Comparison of ENCODE assay signal across 1 cellular context in the genomic region with DNA sequence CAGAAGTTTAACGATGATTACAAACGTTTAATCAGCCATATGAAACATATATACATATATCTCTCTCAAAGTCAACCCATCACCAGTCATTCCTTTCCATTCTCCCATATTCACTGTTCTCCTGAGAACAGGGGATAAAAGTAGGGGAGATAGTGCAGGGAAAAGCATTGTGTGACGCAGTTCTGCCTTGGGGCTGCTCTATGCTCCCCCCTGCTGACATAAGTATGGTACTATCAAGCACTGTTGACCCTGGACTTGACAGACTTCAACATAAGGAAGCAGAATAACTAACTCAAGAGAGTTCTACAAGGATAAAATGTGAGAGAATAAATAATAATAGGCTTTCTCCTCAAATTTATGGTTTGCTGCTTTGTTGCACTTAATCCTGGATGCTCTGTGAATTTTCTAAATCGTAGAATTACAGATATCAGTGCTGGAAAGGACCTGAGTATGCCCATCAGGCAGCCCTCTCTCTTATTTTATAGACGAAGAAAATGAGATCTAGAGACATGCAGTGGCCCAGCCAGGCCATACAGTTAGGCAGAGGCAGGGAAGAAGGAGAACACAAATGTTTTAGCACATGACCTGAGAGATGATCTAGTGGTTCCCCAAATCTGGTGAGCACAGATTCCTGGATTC.
TF ChIP-seq lines count a peak whose summit lies in the region.

No MANE protein-coding gene starts in this region.

TF ChIP-seq in HepG2, 621 proteins besides CTCF, POLR2A, EP300 and RAD21 (continued from another document):
- TF ChIP-seq, protein P1, sequence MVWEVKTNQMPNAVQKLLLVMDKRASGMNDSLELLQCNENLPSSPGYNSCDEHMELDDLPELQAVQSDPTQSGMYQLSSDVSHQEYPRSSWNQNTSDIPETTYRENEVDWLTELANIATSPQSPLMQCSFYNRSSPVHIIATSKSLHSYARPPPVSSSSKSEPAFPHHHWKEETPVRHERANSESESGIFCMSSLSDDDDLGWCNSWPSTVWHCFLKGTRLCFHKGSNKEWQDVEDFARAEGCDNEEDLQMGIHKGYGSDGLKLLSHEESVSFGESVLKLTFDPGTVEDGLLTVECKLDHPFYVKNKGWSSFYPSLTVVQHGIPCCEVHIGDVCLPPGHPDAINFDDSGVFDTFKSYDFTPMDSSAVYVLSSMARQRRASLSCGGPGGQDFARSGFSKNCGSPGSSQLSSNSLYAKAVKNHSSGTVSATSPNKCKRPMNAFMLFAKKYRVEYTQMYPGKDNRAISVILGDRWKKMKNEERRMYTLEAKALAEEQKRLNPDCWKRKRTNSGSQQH (CRISPR knock-in tag; IDR thresholded peaks at IDR 0.05; ENCODE audit: low read depth) = no peak
- TF ChIP-seq CEBPB (IDR thresholded peaks at IDR 0.05; ENCODE audit: borderline replicate concordance, low read depth, low read length) (no peak), SRSF9 (IDR thresholded peaks at IDR 0.05; ENCODE audit: borderline replicate concordance, insufficient read depth, low read depth, low read length, poor library complexity, severe bottlenecking) (no peak), CREB1 (IDR thresholded peaks at IDR 0.05) (no peak), CREB1 (CRISPR knock-in tag; IDR thresholded peaks at IDR 0.05) (0 out of 2 replicates have a peak, but pooled peaks have one; percentile 24), KDM4B (CRISPR knock-in tag; IDR thresholded peaks at IDR 0.05) (no peak), ZNF34 (CRISPR knock-in tag; IDR thresholded peaks at IDR 0.05; ENCODE audit: borderline replicate concordance) (no peak), HOXA7 (CRISPR knock-in tag; IDR thresholded peaks at IDR 0.05) (no peak), ZNF713 (CRISPR knock-in tag; IDR thresholded peaks at IDR 0.05) (no peak), STAG1 (CRISPR knock-in tag; IDR thresholded peaks at IDR 0.05) (peak; percentile 78), JARID2 (CRISPR knock-in tag; IDR thresholded peaks at IDR 0.05; ENCODE audit: insufficient replicate concordance) (no peak), HNRNPK (IDR thresholded peaks at IDR 0.05; ENCODE audit: low read depth, low read length, poor library complexity, severe bottlenecking) (no peak), CREM (IDR thresholded peaks at IDR 0.05) (0 out of 2 replicates have a peak, but pooled peaks have one; percentile 25), CREM (CRISPR knock-in tag; IDR thresholded peaks at IDR 0.05) (no peak), ZBTB1 (CRISPR knock-in tag; IDR thresholded peaks at IDR 0.05; ENCODE audit: borderline replicate concordance) (no peak), HIC2 (CRISPR knock-in tag; IDR thresholded peaks at IDR 0.05; ENCODE audit: low read depth) (no peak)
